Comparison of ENCODE assay signal across 23 cellular contexts in the genomic region with DNA sequence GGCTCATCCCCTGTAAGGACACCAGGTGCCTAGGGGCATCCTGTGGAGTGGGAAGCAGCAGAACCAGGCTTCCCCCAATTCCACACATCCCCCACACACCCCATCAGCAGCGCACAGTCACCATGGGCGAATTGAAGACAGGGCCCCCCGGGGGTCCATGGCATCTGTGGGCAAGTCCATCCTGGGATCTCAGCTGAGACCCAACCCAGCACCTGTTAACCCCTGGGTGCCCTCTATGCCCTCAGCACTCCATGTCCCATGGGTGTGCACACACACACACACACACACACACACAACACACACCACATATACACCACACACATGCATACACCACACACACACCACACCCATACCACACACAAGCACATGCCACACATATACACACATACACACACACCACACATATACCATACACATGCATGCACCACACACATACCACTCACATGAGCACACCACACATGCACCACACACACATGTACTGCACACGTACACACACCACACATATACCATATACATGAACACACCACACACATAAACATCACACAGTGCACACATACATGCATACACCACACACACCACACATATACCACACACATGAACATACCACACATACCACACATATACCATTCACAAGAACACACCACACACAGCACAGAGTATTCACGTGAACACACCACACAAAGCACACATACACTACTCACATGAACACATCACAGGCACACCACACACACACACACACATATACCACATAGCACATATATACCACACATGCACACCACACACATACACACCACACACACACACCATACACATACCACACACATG.
DNase-seq lines count a peak whose midpoint lies in the region; ATAC-seq and TF ChIP-seq lines count a peak whose summit lies in the region.
"Had no signal": no experiment of that assay in that cellular context is flagged by ENCODE, and none has a peak within 500 bp of the region (broad histone marks: within the 10 kb centered on the region; RNA-seq: fewer than 3 reads in every experiment).

No MANE protein-coding gene starts in this region.

- H3K4ac ChIP-seq in mesendoderm (ENCODE audit: low read depth, low read length), result no peak overlapping the region

- no peak for ATAC-seq in activated CD8-positive, alpha-beta memory T cell treated with anti-CD3 and anti-CD28 coated beads, Interleukin-2, amount 10 ng/mL, durations not matched to agents 7 days and 5 days
- no peak for ATAC-seq in HG03469 (IDR thresholded peaks at IDR 0.05; ENCODE audit: unreplicated experiment)
- ATAC-seq: activated CD4-positive, CD25-positive, alpha-beta regulatory T cell treated with anti-CD3 and anti-CD28 coated beads, Interleukin-2, amount 50 U/mL, for 24 hours; effector memory CD8-positive, alpha-beta T cell; HCT116 had no signal

- H3K9me3 Mint-ChIP-seq in activated CD8-positive, alpha-beta memory T cell treated with anti-CD3 and anti-CD28 coated beads, Interleukin-2, amount 10 ng/mL, durations not matched to agents 7 days and 5 days (ENCODE audit: low read depth), result no peaks in the 10 kb centered on the region
- H3K9me3 Mint-ChIP-seq in chondrocyte (ENCODE audit: low read depth) (no peaks in the 10 kb centered on the region), immature natural killer cell (no peaks in the 10 kb centered on the region)
- H3K9me3 Mint-ChIP-seq: activated naive CD4-positive, alpha-beta T cell treated with anti-CD3 and anti-CD28 coated beads, Interleukin-2, amount 10 ng/mL, durations not matched to agents 7 days and 5 days; effector memory CD8-positive, alpha-beta T cell; type B pancreatic cell had no signal

- TF ChIP-seq CTCF in chondrocyte (IDR thresholded peaks at IDR 0.05) (no peak), suprapubic skin (IDR thresholded peaks at IDR 0.05) (no peak)

- TF ChIP-seq POLR2A in suprapubic skin (IDR thresholded peaks at IDR 0.05), result no peak

- no peak for TF ChIP-seq EP300 in suprapubic skin (IDR thresholded peaks at IDR 0.05)

- CTCF ChIA-PET in activated CD8-positive, alpha-beta memory T cell treated with anti-CD3 and anti-CD28 coated beads, Interleukin-2, amount 10 ng/mL, durations not matched to agents 7 days and 5 days (lab: Charles Lee), result no interaction called here

- no peak overlapping the region for H3K56ac ChIP-seq in mesendoderm (ENCODE audit: low read length)

- no peak overlapping the region for H3K4me3 Mint-ChIP-seq in activated CD8-positive, alpha-beta memory T cell treated with anti-CD3 and anti-CD28 coated beads, Interleukin-2, amount 10 ng/mL, durations not matched to agents 7 days and 5 days
- H3K4me3 Mint-ChIP-seq in chondrocyte (ENCODE audit: unreplicated experiment) (no peak overlapping the region), immature natural killer cell (peak overlapping the region in 1 of 5 donors; percentile 28)
- H3K4me3 Mint-ChIP-seq: activated naive CD4-positive, alpha-beta T cell treated with anti-CD3 and anti-CD28 coated beads, Interleukin-2, amount 10 ng/mL, durations not matched to agents 7 days and 5 days; effector memory CD8-positive, alpha-beta T cell; type B pancreatic cell had no signal

- H2BK120ac ChIP-seq in mesendoderm (ENCODE audit: low read depth, low read length), result no peak overlapping the region

- peak overlapping the region; percentile 58 for H2AK5ac ChIP-seq in mesendoderm (ENCODE audit: low read length)

- H3K27ac Mint-ChIP-seq in activated CD8-positive, alpha-beta memory T cell treated with anti-CD3 and anti-CD28 coated beads, Interleukin-2, amount 10 ng/mL, durations not matched to agents 7 days and 5 days, result no peak overlapping the region
- H3K27ac Mint-ChIP-seq in chondrocyte (ENCODE audit: unreplicated experiment) (no peak overlapping the region), immature natural killer cell (no peak overlapping the region)
- H3K27ac Mint-ChIP-seq: activated naive CD4-positive, alpha-beta T cell treated with anti-CD3 and anti-CD28 coated beads, Interleukin-2, amount 10 ng/mL, durations not matched to agents 7 days and 5 days; effector memory CD8-positive, alpha-beta T cell; type B pancreatic cell had no signal

- H3K23ac ChIP-seq in mesendoderm (ENCODE audit: low read length), result no peak overlapping the region

- H3K4me1 ChIP-seq in mesendoderm (ENCODE audit: control insufficient read depth, low read depth, low read length) (peaks cover 6% of the 10 kb centered on the region), suprapubic skin (peaks cover 13% of the 10 kb centered on the region)
- H3K4me1 ChIP-seq: ascending aorta, left lung had no signal

- H3K36me3 ChIP-seq in mesendoderm (ENCODE audit: control insufficient read depth, insufficient read depth, low read length) (no peaks in the 10 kb centered on the region), suprapubic skin (no peaks in the 10 kb centered on the region)
- H3K36me3 ChIP-seq: ascending aorta, left lung had no signal

- H3K4me3 ChIP-seq in mesendoderm (ENCODE audit: low read length) (no peak overlapping the region), suprapubic skin (peak overlapping the region; percentile 48)
- H3K4me3 ChIP-seq: mucosa of descending colon had no signal

- H3K4me1 Mint-ChIP-seq in activated CD8-positive, alpha-beta memory T cell treated with anti-CD3 and anti-CD28 coated beads, Interleukin-2, amount 10 ng/mL, durations not matched to agents 7 days and 5 days, result no peaks in the 10 kb centered on the region
- H3K4me1 Mint-ChIP-seq in chondrocyte (ENCODE audit: low read depth) (peaks cover 3% of the 10 kb centered on the region), immature natural killer cell (no peaks in the 10 kb centered on the region)
- H3K4me1 Mint-ChIP-seq: activated naive CD4-positive, alpha-beta T cell treated with anti-CD3 and anti-CD28 coated beads, Interleukin-2, amount 10 ng/mL, durations not matched to agents 7 days and 5 days had no signal

- no CpG with 5 or more reads among the region's 5 CpGs for WGBS in mesendoderm (ENCODE audit: extremely low coverage, insufficient coverage, low lambda C conversion rate)
- 70% methylated on average over 3 of the region's 5 CpGs for WGBS in suprapubic skin

- H3K4me2 ChIP-seq in mesendoderm (ENCODE audit: low read length), result no peak overlapping the region

- H3K79me2 ChIP-seq in mesendoderm (ENCODE audit: control insufficient read depth, insufficient read depth, low read length), result no peaks in the 10 kb centered on the region

- H2BK5ac ChIP-seq in mesendoderm (ENCODE audit: low read length), result no peak overlapping the region

- H4K8ac ChIP-seq in mesendoderm (ENCODE audit: low read depth, low read length), result no peak overlapping the region

- no peak overlapping the region for H2BK15ac ChIP-seq in mesendoderm (replicated peaks; ENCODE audit: low read depth)

- no peaks in the 10 kb centered on the region for H3K9me3 ChIP-seq in suprapubic skin
- H3K9me3 ChIP-seq: ascending aorta, left lung, mucosa of descending colon had no signal

- no peaks in the 10 kb centered on the region for H3K27me3 Mint-ChIP-seq in activated CD8-positive, alpha-beta memory T cell treated with anti-CD3 and anti-CD28 coated beads, Interleukin-2, amount 10 ng/mL, durations not matched to agents 7 days and 5 days
- no peaks in the 10 kb centered on the region for H3K27me3 Mint-ChIP-seq in chondrocyte (ENCODE audit: low read depth)
- H3K27me3 Mint-ChIP-seq in immature natural killer cell (ENCODE audit: low read depth in 3 of 3), result peaks cover 0 to 5% (median 1%) of the 10 kb centered on the region in 3 donors

- no peak overlapping the region for H3K9ac ChIP-seq in mesendoderm (ENCODE audit: low read length)

- H3K27me3 ChIP-seq in mesendoderm (ENCODE audit: insufficient read depth, low read length, poor library complexity), result no peaks in the 10 kb centered on the region
- no peaks in the 10 kb centered on the region for H3K27me3 ChIP-seq in suprapubic skin
- H3K27me3 ChIP-seq: ascending aorta, left lung had no signal

- H4K5ac ChIP-seq in mesendoderm (ENCODE audit: low read length), result no peak overlapping the region

- no peak overlapping the region for H3K18ac ChIP-seq in mesendoderm (ENCODE audit: low read length)

- no peaks in the 10 kb centered on the region for H3K36me3 Mint-ChIP-seq in activated CD8-positive, alpha-beta memory T cell treated with anti-CD3 and anti-CD28 coated beads, Interleukin-2, amount 10 ng/mL, durations not matched to agents 7 days and 5 days
- H3K36me3 Mint-ChIP-seq in chondrocyte (ENCODE audit: low read depth), result no peaks in the 10 kb centered on the region
- no peaks in the 10 kb centered on the region for H3K36me3 Mint-ChIP-seq in immature natural killer cell
- H3K36me3 Mint-ChIP-seq: activated naive CD4-positive, alpha-beta T cell treated with anti-CD3 and anti-CD28 coated beads, Interleukin-2, amount 10 ng/mL, durations not matched to agents 7 days and 5 days; type B pancreatic cell had no signal

- peak; percentile 29 for DNase-seq in activated CD8-positive, alpha-beta memory T cell treated with anti-CD3 and anti-CD28 coated beads, Interleukin-2, amount 10 ng/mL, durations not matched to agents 7 days and 5 days
- no peak for DNase-seq in activated CD8-positive, alpha-beta memory T cell treated with anti-CD3 and anti-CD28 coated beads, Interleukin-2, amount 50 U/mL, for 48 hours
- DNase-seq in chondrocyte (ENCODE audit: low spot score) (peak; percentile 64), mesendoderm (no peak), suprapubic skin (ENCODE audit: low spot score in 2 of 2) (peak in 1 of 2 donors; percentile 73), immature natural killer cell (no peak), caudate nucleus (lab: John Stamatoyannopoulos, UW) (no peak)
- DNase-seq: activated naive CD4-positive, alpha-beta T cell treated with anti-CD3 and anti-CD28 coated beads, Interleukin-2, amount 10 ng/mL, durations not matched to agents 7 days and 5 days; AML-193; Calu3; effector memory CD8-positive, alpha-beta T cell; NCI-H146; NCI-H2171; NCI-H526; T-helper 9 cell had no signal

- no peaks in the 10 kb centered on the region for H3K79me1 ChIP-seq in mesendoderm (ENCODE audit: low read length)

- no peak overlapping the region for H3K27ac ChIP-seq in mesendoderm (ENCODE audit: low read depth, low read length)
- no peak overlapping the region for H3K27ac ChIP-seq in suprapubic skin
- H3K27ac ChIP-seq in caudate nucleus (ENCODE audit: low read depth, low read length), result no peak overlapping the region
- H3K27ac ChIP-seq: 22Rv1, ascending aorta, left lung had no signal

Comparison
In these comparisons a context has a peak if more than half of its experiments do, and no peak if none do; other contexts are left out.
1. DNase-seq: peak in activated CD8-positive, alpha-beta memory T cell treated with anti-CD3 and anti-CD28 coated beads, Interleukin-2, amount 10 ng/mL, durations not matched to agents 7 days and 5 days (single experiment) and chondrocyte (single experiment); none in activated CD8-positive, alpha-beta memory T cell treated with anti-CD3 and anti-CD28 coated beads, Interleukin-2, amount 50 U/mL, for 48 hours (single experiment), mesendoderm (single experiment), immature natural killer cell (0 of 3) and caudate nucleus (0 of 61).